In genomic region chr5:60699549-60700346, GRCh38 we compare ENCODE assay signal across 8 cellular contexts. TPM values are rescaled to one million over a fixed set of nuclear protein-coding genes. Genes with fewer than 3 reads are reported as not detected.
DNase-seq lines count a peak whose midpoint lies in the region; ATAC-seq and TF ChIP-seq lines count a peak whose summit lies in the region.

A gene with protein sequence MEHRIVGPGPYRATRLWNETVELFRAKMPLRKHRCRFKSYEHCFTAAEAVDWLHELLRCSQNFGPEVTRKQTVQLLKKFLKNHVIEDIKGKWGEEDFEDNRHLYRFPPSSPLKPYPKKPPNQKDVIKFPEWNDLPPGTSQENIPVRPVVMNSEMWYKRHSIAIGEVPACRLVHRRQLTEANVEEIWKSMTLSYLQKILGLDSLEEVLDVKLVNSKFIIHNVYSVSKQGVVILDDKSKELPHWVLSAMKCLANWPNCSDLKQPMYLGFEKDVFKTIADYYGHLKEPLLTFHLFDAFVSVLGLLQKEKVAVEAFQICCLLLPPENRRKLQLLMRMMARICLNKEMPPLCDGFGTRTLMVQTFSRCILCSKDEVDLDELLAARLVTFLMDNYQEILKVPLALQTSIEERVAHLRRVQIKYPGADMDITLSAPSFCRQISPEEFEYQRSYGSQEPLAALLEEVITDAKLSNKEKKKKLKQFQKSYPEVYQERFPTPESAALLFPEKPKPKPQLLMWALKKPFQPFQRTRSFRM (minus strand): TSS chr5:60700166. CDS start chr5:60700093, 73 bp downstream.

- H3K4me3 Mint-ChIP-seq in activated CD4-positive, alpha-beta memory T cell treated with anti-CD3 and anti-CD28 coated beads, Interleukin-2, amount 10 ng/mL, durations not matched to agents 7 days and 5 days, result peak within 1 kb of the TSS; percentile 90

- WGBS in lung, 2 donors, result 0% methylated on average over 72 of the region's 72 CpGs

- TF ChIP-seq CTCF in lung (IDR thresholded peaks at IDR 0.05; ENCODE audit: control extremely low read depth, extremely low read depth), result no peak

- peak within 1 kb of the TSS; percentile 85 for H3K27ac Mint-ChIP-seq in activated CD4-positive, alpha-beta memory T cell treated with anti-CD3 and anti-CD28 coated beads, Interleukin-2, amount 10 ng/mL, durations not matched to agents 7 days and 5 days

- no peaks in the 10 kb centered on the region for H3K27me3 ChIP-seq in lung (ENCODE audit: control insufficient read depth, insufficient read depth)

- peak within 1 kb of the TSS; percentile 17 to 77 for H3K27ac ChIP-seq in lung (ENCODE audit: low read depth in 1 of 2, low read length in 1 of 2)

- CTCF ChIA-PET in activated CD4-positive, alpha-beta memory T cell treated with anti-CD3 and anti-CD28 coated beads, Interleukin-2, amount 10 ng/mL, durations not matched to agents 7 days and 5 days (lab: Charles Lee), result interaction anchor here (0.6 to 4.1 kb wide), 12 partner anchors 8 to 144 kb away, joined by 3 to 31 read pairs (median 4); partner anchors contain the start of gene ELOVL7

- H3K36me3 Mint-ChIP-seq in activated CD4-positive, alpha-beta memory T cell treated with anti-CD3 and anti-CD28 coated beads, Interleukin-2, amount 10 ng/mL, durations not matched to agents 7 days and 5 days (ENCODE audit: low read depth), result peaks cover 16% of the 10 kb centered on the region

- H3K4me1 ChIP-seq in lung (ENCODE audit: control insufficient read depth in 2 of 2, insufficient read depth in 2 of 2, low read length in 2 of 2), result peaks cover 0 to 4% of the 10 kb centered on the region in 2 donors

- peak; percentile 48 for DNase-seq in CMK (ENCODE audit: low read depth)
- peak; percentile 85 for DNase-seq in HK-2 (ENCODE audit: unreplicated experiment)
- DNase-seq in NCI-H82 (lab: John Stamatoyannopoulos, UW), result peak; percentile 91
- peak; percentile 90 for DNase-seq in activated CD4-positive, alpha-beta memory T cell treated with anti-CD3 and anti-CD28 coated beads, Interleukin-2, amount 10 ng/mL, durations not matched to agents 7 days and 5 days
- DNase-seq in ecto neural progenitor cell (ENCODE audit: low spot score), result peak; percentile 95
- DNase-seq in lung (ENCODE audit: low spot score), result peak; percentile 90
- DNase-seq in stimulated activated CD4-positive, alpha-beta T cell treated with anti-CD3 and anti-CD28 coated beads, TNF-alpha, amount 100 ng/mL, for 24 hours (ENCODE audit: low read depth in 3 of 3), result peak; percentile 76 to 87 (median 78)

- POLR2A ChIA-PET in activated CD4-positive, alpha-beta memory T cell treated with anti-CD3 and anti-CD28 coated beads, Interleukin-2, amount 10 ng/mL, durations not matched to agents 7 days and 5 days (lab: Charles Lee), result interaction anchor here (0.6 to 2.1 kb wide), 15 partner anchors 9 to 1704 kb away, joined by 3 to 24 read pairs (median 4); partner anchors contain the start of genes DIMT1, ERCC8 and NDUFAF2

- H3K36me3 ChIP-seq in lung (ENCODE audit: control insufficient read depth in 2 of 2, insufficient read depth in 2 of 2, low read length in 2 of 2), result no peaks in the 10 kb centered on the region

- peaks cover 7% of the 10 kb centered on the region for H3K27me3 Mint-ChIP-seq in activated CD4-positive, alpha-beta memory T cell treated with anti-CD3 and anti-CD28 coated beads, Interleukin-2, amount 10 ng/mL, durations not matched to agents 7 days and 5 days

- peaks cover 32% of the 10 kb centered on the region for H3K4me1 Mint-ChIP-seq in activated CD4-positive, alpha-beta memory T cell treated with anti-CD3 and anti-CD28 coated beads, Interleukin-2, amount 10 ng/mL, durations not matched to agents 7 days and 5 days

- peaks cover 5% of the 10 kb centered on the region for H3K9me3 Mint-ChIP-seq in activated CD4-positive, alpha-beta memory T cell treated with anti-CD3 and anti-CD28 coated beads, Interleukin-2, amount 10 ng/mL, durations not matched to agents 7 days and 5 days

- peaks cover 0 to 2% of the 10 kb centered on the region in 2 donors for H3K9me3 ChIP-seq in lung (ENCODE audit: control insufficient read depth in 2 of 2, insufficient read depth in 1 of 2, low read length in 1 of 2)

- peak; percentile 93 for ATAC-seq in GM19455 (IDR thresholded peaks at IDR 0.05; ENCODE audit: unreplicated experiment)
- peak; percentile 99 for ATAC-seq in lung (ENCODE audit: insufficient read depth, low FRiP score)

- H3K4me3 ChIP-seq in lung, result peak within 1 kb of the TSS; percentile 83

RNA-seq across cellular contexts. Expression of the gene that starts here (rescaled TPM):
- 10 to 100 TPM; 39.0 to 42.3 TPM for total RNA-seq in activated CD4-positive, alpha-beta memory T cell treated with anti-CD3 and anti-CD28 coated beads, Interleukin-2, amount 10 ng/mL, durations not matched to agents 7 days and 5 days
- total RNA-seq in lung, result 1 to 10 TPM in 1 of 2 donors, under 1 TPM in 1; 0.71 to 3.1 TPM
- polyA plus RNA-seq in lung, result under 1 TPM; 0.55 to 0.69 TPM

Comparison
In these comparisons a context has a peak if more than half of its experiments do, and no peak if none do; other contexts are left out.
1. Peak in every context shown above with its lines: DNase-seq, ATAC-seq, H3K4me3 ChIP-seq and H3K27ac ChIP-seq.
2. RNA of the gene that starts here (total RNA-seq): 39.0 to 42.3 TPM in activated CD4-positive, alpha-beta memory T cell treated with anti-CD3 and anti-CD28 coated beads, Interleukin-2, amount 10 ng/mL, durations not matched to agents 7 days and 5 days; 0.71 to 3.1 TPM in lung; every median in the first group is over 4 times any median in the second.